In the genomic region with DNA sequence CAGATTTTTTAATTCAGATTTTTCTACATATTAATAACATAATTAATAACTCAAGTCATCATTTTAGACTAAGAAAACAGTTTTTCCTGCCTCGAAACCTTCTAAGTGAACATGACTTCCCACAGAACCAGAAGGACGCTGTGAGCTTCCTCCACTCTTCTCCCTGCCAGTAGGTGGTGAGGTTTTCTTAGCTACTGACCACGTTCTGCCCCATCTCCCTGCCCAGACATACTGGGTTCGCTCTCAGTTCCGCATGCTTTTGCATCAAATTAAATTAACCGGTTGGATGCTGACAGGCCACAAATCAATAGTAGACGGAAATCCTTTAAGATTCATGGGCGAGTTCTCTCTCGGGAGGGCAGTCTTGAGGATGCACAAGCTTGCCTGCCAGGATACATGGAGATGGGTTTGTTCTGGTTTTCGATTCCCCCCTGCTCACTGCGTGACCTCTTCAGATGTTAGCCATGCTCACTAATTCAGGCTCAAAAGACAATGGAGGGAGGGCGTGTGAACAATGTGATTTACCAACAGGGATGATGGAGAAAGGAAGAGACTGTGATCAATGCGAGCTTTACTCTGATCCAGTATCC, we compare ENCODE assay signal across 9 cellular contexts.
DNase-seq lines count a peak whose midpoint lies in the region; TF ChIP-seq lines count a peak whose summit lies in the region.
"Had no signal": no experiment of that assay in that cellular context is flagged by ENCODE, and none has a peak within 500 bp of the region (broad histone marks: within the 10 kb centered on the region; RNA-seq: fewer than 3 reads in every experiment).

No MANE protein-coding gene starts in this region.

- TF ChIP-seq CTCF in NB4 (IDR thresholded peaks at IDR 0.05; ENCODE audit: low read depth, low read length) (peak; percentile 8), fibroblast of pulmonary artery (IDR thresholded peaks at IDR 0.05; ENCODE audit: low read length, missing control alignments) (no peak)

- intact Hi-C loops in activated T-helper 2 cell treated with anti-CD3 and anti-CD28 coated beads, Interferon-gamma antibody, Interleukin-2, Interleukin-4, amounts not matched to agents 10 μg/mL and 5 μg/mL and 100 μg/mL, durations not matched to agents 14 hours and 24 hours and 36 hours (cut with micrococcal nuclease), result no loop called here

- no peaks in the 10 kb centered on the region for H3K36me3 ChIP-seq in skeletal muscle satellite cell (ENCODE audit: insufficient read depth, low read length)

- H3K27ac Mint-ChIP-seq in activated T-helper 2 cell treated with anti-CD3 and anti-CD28 coated beads, Interferon-gamma antibody, Interleukin-2, Interleukin-4, amounts not matched to agents 10 μg/mL and 5 μg/mL and 100 μg/mL, durations not matched to agents 14 hours and 24 hours and 36 hours, result no peak overlapping the region
- H3K27ac Mint-ChIP-seq: activated B cell treated with CpG ODN at 0.5 μM for 24 hours had no signal

- no peaks in the 10 kb centered on the region for H3K4me1 ChIP-seq in skeletal muscle satellite cell (ENCODE audit: control insufficient read depth, insufficient read depth, low read length)

- no peaks in the 10 kb centered on the region for H3K9me3 ChIP-seq in skeletal muscle satellite cell (replicated peaks; ENCODE audit: low read length)

- H3K9ac ChIP-seq in skeletal muscle satellite cell (ENCODE audit: low read depth, low read length), result no peak overlapping the region

- H3K27me3 ChIP-seq in skeletal muscle satellite cell (ENCODE audit: control insufficient read depth, insufficient read depth, low read length), result no peaks in the 10 kb centered on the region

- no peaks in the 10 kb centered on the region for H3K4me1 Mint-ChIP-seq in activated T-helper 2 cell treated with anti-CD3 and anti-CD28 coated beads, Interferon-gamma antibody, Interleukin-2, Interleukin-4, amounts not matched to agents 10 μg/mL and 5 μg/mL and 100 μg/mL, durations not matched to agents 14 hours and 24 hours and 36 hours (ENCODE audit: low read depth)
- H3K4me1 Mint-ChIP-seq: activated B cell treated with CpG ODN at 0.5 μM for 24 hours had no signal

- no peak overlapping the region for H3K4me3 ChIP-seq in NB4 (ENCODE audit: low read depth, low read length)
- no peak overlapping the region for H3K4me3 ChIP-seq in fibroblast of pulmonary artery (replicated peaks; ENCODE audit: low read depth, low read length)
- no peak overlapping the region for H3K4me3 ChIP-seq in skeletal muscle satellite cell (ENCODE audit: low read length)

- DNase-seq in NCI-H1417 (lab: John Stamatoyannopoulos, UW) (peak in 2 of 3 experiments; percentile 21 to 75), NCI-H1417 treated with DMSO at 0.1 percent for 48 hours (lab: John Stamatoyannopoulos, UW) (no peak), NB4 (ENCODE audit: low read depth) (peak; percentile 27), fibroblast of pulmonary artery (ENCODE audit: low read depth) (peak; percentile 1), DMS 273 treated with DMSO at 0.1 percent for 48 hours (lab: John Stamatoyannopoulos, UW) (no peak), COR-L47 (lab: John Stamatoyannopoulos, UW) (no peak)
- no peak for DNase-seq in activated T-helper 2 cell treated with anti-CD3 and anti-CD28 coated beads, Interferon-gamma antibody, Interleukin-2, Interleukin-4, amounts not matched to agents 10 μg/mL and 5 μg/mL and 100 μg/mL, durations not matched to agents 14 hours and 24 hours and 36 hours (ENCODE audit: low spot score)
- DNase-seq: activated B cell treated with CpG ODN at 0.5 μM for 24 hours had no signal

- no peaks in the 10 kb centered on the region for H3K36me3 Mint-ChIP-seq in activated T-helper 2 cell treated with anti-CD3 and anti-CD28 coated beads, Interferon-gamma antibody, Interleukin-2, Interleukin-4, amounts not matched to agents 10 μg/mL and 5 μg/mL and 100 μg/mL, durations not matched to agents 14 hours and 24 hours and 36 hours (ENCODE audit: low read depth)

- no peak for TF ChIP-seq POLR2A in NB4 (IDR thresholded peaks at IDR 0.05; ENCODE audit: extremely low read depth, insufficient read length)

- peaks cover 3% of the 10 kb centered on the region for H3K27me3 Mint-ChIP-seq in activated T-helper 2 cell treated with anti-CD3 and anti-CD28 coated beads, Interferon-gamma antibody, Interleukin-2, Interleukin-4, amounts not matched to agents 10 μg/mL and 5 μg/mL and 100 μg/mL, durations not matched to agents 14 hours and 24 hours and 36 hours (ENCODE audit: low read depth)

- H3K9me3 Mint-ChIP-seq in activated T-helper 2 cell treated with anti-CD3 and anti-CD28 coated beads, Interferon-gamma antibody, Interleukin-2, Interleukin-4, amounts not matched to agents 10 μg/mL and 5 μg/mL and 100 μg/mL, durations not matched to agents 14 hours and 24 hours and 36 hours, result no peaks in the 10 kb centered on the region
- H3K9me3 Mint-ChIP-seq: activated B cell treated with CpG ODN at 0.5 μM for 24 hours had no signal

- no peak overlapping the region for H3K4me3 Mint-ChIP-seq in activated T-helper 2 cell treated with anti-CD3 and anti-CD28 coated beads, Interferon-gamma antibody, Interleukin-2, Interleukin-4, amounts not matched to agents 10 μg/mL and 5 μg/mL and 100 μg/mL, durations not matched to agents 14 hours and 24 hours and 36 hours (ENCODE audit: low read depth)
- H3K4me3 Mint-ChIP-seq: activated B cell treated with CpG ODN at 0.5 μM for 24 hours had no signal

- H3K4me2 ChIP-seq in skeletal muscle satellite cell (ENCODE audit: low read length), result peak overlapping the region; percentile 58

Comparison
In these comparisons a context has a peak if more than half of its experiments do, and no peak if none do; other contexts are left out.
1. DNase-seq: peak in NCI-H1417 (2 of 3), NB4 (single experiment) and fibroblast of pulmonary artery (single experiment); none in NCI-H1417 treated with DMSO at 0.1 percent for 48 hours (single experiment), DMS 273 treated with DMSO at 0.1 percent for 48 hours (single experiment), COR-L47 (single experiment) and activated T-helper 2 cell treated with anti-CD3 and anti-CD28 coated beads, Interferon-gamma antibody, Interleukin-2, Interleukin-4, amounts not matched to agents 10 μg/mL and 5 μg/mL and 100 μg/mL, durations not matched to agents 14 hours and 24 hours and 36 hours (single experiment).